27 cellular contexts compared by ENCODE assay signal in genomic region chr3:190032924-190033323, GRCh38.
DNase-seq lines count a peak whose midpoint lies in the region; ATAC-seq and TF ChIP-seq lines count a peak whose summit lies in the region.
"Had no signal": no experiment of that assay in that cellular context is flagged by ENCODE, and none has a peak within 500 bp of the region (broad histone marks: within the 10 kb centered on the region; RNA-seq: fewer than 3 reads in every experiment).

No MANE protein-coding gene starts in this region.

- H2BK5ac ChIP-seq in mesenchymal stem cell (ENCODE audit: low read depth, low read length, poor library complexity, severe bottlenecking) = no peak overlapping the region

- H3K36me3 Mint-ChIP-seq in Caco-2 (ENCODE audit: insufficient read depth, unreplicated experiment) = peaks cover 4% of the 10 kb centered on the region
- no peaks in the 10 kb centered on the region for H3K36me3 Mint-ChIP-seq in natural killer cell
- peaks cover 4% of the 10 kb centered on the region; the same call in 1 of the 2 replicates for H3K36me3 Mint-ChIP-seq in HFFc6 (ENCODE audit: low read depth)
- H3K36me3 Mint-ChIP-seq: CD14-positive monocyte; memory B cell; stimulated activated memory B cell treated with anti-CD40 and anti-IgM and Interleukin-4, amounts not matched to agents 10 μg/mL and 1 μg/mL and 100 μg/mL, for 72 hours had no signal

- no peak overlapping the region for H3K4me2 ChIP-seq in mesenchymal stem cell (ENCODE audit: low read length, poor library complexity, severe bottlenecking)

- WGBS in mesenchymal stem cell = 86% methylated on average over 10 of the region's 11 CpGs

- intact Hi-C loops in Caco-2 (cut with micrococcal nuclease; ENCODE audit: unreplicated experiment) = loop anchor here (2.0 kb wide), 1 partner anchor 66 kb away; no protein-coding TSS in a partner anchor
- intact Hi-C loops in natural killer cell (cut with micrococcal nuclease) = no loop called here
- intact Hi-C loops in head of caudate nucleus (cut with DNase I) = no loop called here

- DNase-seq in Caco-2 = peak; percentile 20 to 38
- peak; percentile 50 for DNase-seq in M059J (ENCODE audit: low read depth)
- DNase-seq in brain microvascular endothelial cell = no peak
- DNase-seq in mesenchymal stem cell = no peak
- DNase-seq in natural killer cell = no peak
- no peak for DNase-seq in head of caudate nucleus
- DNase-seq in HFFc6 = no peak
- DNase-seq in Kasumi-1 (lab: John Stamatoyannopoulos, UW) = no peak
- DNase-seq: activated CD4-positive, alpha-beta T cell treated with anti-CD3 and anti-CD28 coated beads, Interleukin-2, amount 10 ng/mL, durations not matched to agents 7 days and 5 days; activated gamma-delta T cell treated with Interleukin-2 at 50 U/mL for 16 hours; activated T-cell treated with anti-CD3 and anti-CD28 coated beads, Interleukin-2, amount 50 U/mL, for 24 hours; Calu3; cerebellar nuclear complex; Karpas-422; NCI-H187 treated with DMSO at 0.1 percent for 48 hours; NCI-H2227 treated with DMSO at 0.1 percent for 48 hours; NCI-H748 treated with DMSO at 0.1 percent for 48 hours; OCI-M1; stimulated activated CD4-positive, alpha-beta T cell treated with anti-CD3 and anti-CD28 coated beads, Interleukin-4, amount 100 ng/mL, for 4 hours; substantia nigra had no signal

- CTCF ChIA-PET in Caco-2 (lab: Charles Lee) = interaction anchor here (0.5 to 1.5 kb wide), 5 partner anchors 11 to 88 kb away, joined by 3 to 4 read pairs (median 3); partner anchors contain the start of gene P3H2

- H2AFZ ChIP-seq in mesenchymal stem cell (ENCODE audit: low read depth, low read length) = no peak overlapping the region

- H2AK5ac ChIP-seq in mesenchymal stem cell (ENCODE audit: low read length, severe bottlenecking) = peak overlapping the region; percentile 81

- in situ Hi-C loops in brain microvascular endothelial cell (cut with HindIII; ENCODE audit: low pct_ligation_motif_present, low sequenced_read_pairs) = no loop called here

- H3K23ac ChIP-seq in mesenchymal stem cell (ENCODE audit: low read length in 2 of 2) = no peak overlapping the region

- H3K4me3 Mint-ChIP-seq in Caco-2 (ENCODE audit: unreplicated experiment) (no peak overlapping the region), natural killer cell (no peak overlapping the region), HFFc6 (no peak overlapping the region)
- H3K4me3 Mint-ChIP-seq: activated CD4-positive, alpha-beta T cell treated with anti-CD3 and anti-CD28 coated beads, Interleukin-2, amount 10 ng/mL, durations not matched to agents 7 days and 5 days; activated T-cell treated with anti-CD3 and anti-CD28 coated beads, Interleukin-2, amount 50 U/mL, for 24 hours; CD14-positive monocyte; memory B cell; stimulated activated memory B cell treated with anti-CD40 and anti-IgM and Interleukin-4, amounts not matched to agents 10 μg/mL and 1 μg/mL and 100 μg/mL, for 72 hours had no signal

- peak overlapping the region in 1 of 2 experiments; percentile 32 for H3K4ac ChIP-seq in mesenchymal stem cell (ENCODE audit: low read depth in 1 of 2, low read length in 2 of 2)

- H3K4me3 ChIP-seq in Caco-2 (ENCODE audit: low read depth, low read length) (no peak overlapping the region), brain microvascular endothelial cell (ENCODE audit: low read depth, low read length) (no peak overlapping the region), mesenchymal stem cell (ENCODE audit: insufficient read depth in 1 of 2, low read depth in 1 of 2, low read length in 2 of 2) (no peak overlapping the region)
- H3K4me3 ChIP-seq: prostate gland had no signal

- H3K27ac Mint-ChIP-seq in Caco-2 (ENCODE audit: unreplicated experiment) = no peak overlapping the region
- no peak overlapping the region for H3K27ac Mint-ChIP-seq in natural killer cell
- H3K27ac Mint-ChIP-seq in HFFc6 = no peak overlapping the region
- H3K27ac Mint-ChIP-seq: activated CD4-positive, alpha-beta T cell treated with anti-CD3 and anti-CD28 coated beads, Interleukin-2, amount 10 ng/mL, durations not matched to agents 7 days and 5 days; activated T-cell treated with anti-CD3 and anti-CD28 coated beads, Interleukin-2, amount 50 U/mL, for 24 hours; CD14-positive monocyte; memory B cell; stimulated activated memory B cell treated with anti-CD40 and anti-IgM and Interleukin-4, amounts not matched to agents 10 μg/mL and 1 μg/mL and 100 μg/mL, for 72 hours had no signal

- no peak overlapping the region for H4K91ac ChIP-seq in mesenchymal stem cell (ENCODE audit: low read length)

- H3K9me3 ChIP-seq in Caco-2 (no peaks in the 10 kb centered on the region), mesenchymal stem cell (ENCODE audit: control insufficient read depth, low read length) (no peaks in the 10 kb centered on the region)
- H3K9me3 ChIP-seq: neutrophil, prostate gland had no signal

- no peak overlapping the region for H2BK120ac ChIP-seq in mesenchymal stem cell (ENCODE audit: low read depth, low read length)

- ATAC-seq in natural killer cell = no peak
- ATAC-seq: Right ventricle myocardium inferior; sciatic nerve; stimulated activated memory B cell treated with anti-CD40 and anti-IgM and Interleukin-4, amounts not matched to agents 10 μg/mL and 1 μg/mL and 100 μg/mL, for 72 hours had no signal

- H3K27me3 ChIP-seq in Caco-2 (replicated peaks; ENCODE audit: control insufficient read depth, insufficient read depth, low read length) (no peaks in the 10 kb centered on the region), brain microvascular endothelial cell (replicated peaks) (no peaks in the 10 kb centered on the region), mesenchymal stem cell (ENCODE audit: control insufficient read depth in 1 of 2, insufficient read depth in 1 of 2, low read length in 2 of 2) (no peaks in the 10 kb centered on the region)
- H3K27me3 ChIP-seq: neutrophil had no signal

- peaks cover 11% of the 10 kb centered on the region for H3K79me1 ChIP-seq in mesenchymal stem cell (replicated peaks; ENCODE audit: low read length, poor library complexity, severe bottlenecking)

- H3K9me3 Mint-ChIP-seq in Caco-2 (ENCODE audit: unreplicated experiment) = no peaks in the 10 kb centered on the region
- peaks cover 0 to 2% of the 10 kb centered on the region in 2 donors for H3K9me3 Mint-ChIP-seq in natural killer cell
- no peaks in the 10 kb centered on the region for H3K9me3 Mint-ChIP-seq in HFFc6
- H3K9me3 Mint-ChIP-seq: activated CD4-positive, alpha-beta T cell treated with anti-CD3 and anti-CD28 coated beads, Interleukin-2, amount 10 ng/mL, durations not matched to agents 7 days and 5 days; activated T-cell treated with anti-CD3 and anti-CD28 coated beads, Interleukin-2, amount 50 U/mL, for 24 hours; memory B cell; stimulated activated memory B cell treated with anti-CD40 and anti-IgM and Interleukin-4, amounts not matched to agents 10 μg/mL and 1 μg/mL and 100 μg/mL, for 72 hours had no signal

- H2BK12ac ChIP-seq in mesenchymal stem cell (ENCODE audit: low read length in 2 of 2) = peak overlapping the region; percentile 75 to 93

- POLR2A ChIA-PET in Caco-2 (lab: Charles Lee) = no interaction called here

- no peaks in the 10 kb centered on the region for H3K27me3 Mint-ChIP-seq in Caco-2 (ENCODE audit: insufficient read depth, unreplicated experiment)
- H3K27me3 Mint-ChIP-seq in natural killer cell (ENCODE audit: low read depth in 2 of 2) = no peaks in the 10 kb centered on the region
- no peaks in the 10 kb centered on the region for H3K27me3 Mint-ChIP-seq in HFFc6 (ENCODE audit: insufficient read depth)
- H3K27me3 Mint-ChIP-seq: memory B cell had no signal

- no peaks in the 10 kb centered on the region for H3K36me3 ChIP-seq in Caco-2 (ENCODE audit: control insufficient read depth, insufficient read depth, low read length)
- no peaks in the 10 kb centered on the region for H3K36me3 ChIP-seq in brain microvascular endothelial cell (replicated peaks)
- H3K36me3 ChIP-seq in mesenchymal stem cell (ENCODE audit: control insufficient read depth in 1 of 2, insufficient read depth in 2 of 2, low read depth in 1 of 2, low read length in 2 of 2) = peaks cover 0 to 2% of the 10 kb centered on the region in 2 experiments
- H3K36me3 ChIP-seq: neutrophil, prostate gland had no signal

- peak overlapping the region; percentile 80 for H4K8ac ChIP-seq in mesenchymal stem cell (ENCODE audit: low read length)

- no peak overlapping the region for H3K14ac ChIP-seq in mesenchymal stem cell (ENCODE audit: low read length in 2 of 2)

- no TSS peak for BruUV-seq in Caco-2 (replicated peaks; lab: Mats Ljungman, UMichigan)

- H3K27ac ChIP-seq in brain microvascular endothelial cell = no peak overlapping the region
- no peak overlapping the region for H3K27ac ChIP-seq in mesenchymal stem cell (ENCODE audit: low read length, poor library complexity, severe bottlenecking)
- H3K27ac ChIP-seq: neutrophil had no signal

- H3K9ac ChIP-seq in mesenchymal stem cell (ENCODE audit: low read length) = no peak overlapping the region

- H3K4me1 Mint-ChIP-seq in Caco-2 (ENCODE audit: low read depth, unreplicated experiment) (peaks cover 19% of the 10 kb centered on the region), natural killer cell (no peaks in the 10 kb centered on the region), HFFc6 (ENCODE audit: low read depth) (peaks cover 45% of the 10 kb centered on the region)
- H3K4me1 Mint-ChIP-seq: activated CD4-positive, alpha-beta T cell treated with anti-CD3 and anti-CD28 coated beads, Interleukin-2, amount 10 ng/mL, durations not matched to agents 7 days and 5 days; CD14-positive monocyte; memory B cell; stimulated activated memory B cell treated with anti-CD40 and anti-IgM and Interleukin-4, amounts not matched to agents 10 μg/mL and 1 μg/mL and 100 μg/mL, for 72 hours had no signal

- peaks cover 5% of the 10 kb centered on the region for H3K4me1 ChIP-seq in Caco-2
- H3K4me1 ChIP-seq in mesenchymal stem cell (ENCODE audit: control insufficient read depth, insufficient read depth, low read depth, low read length) = peaks cover 9% of the 10 kb centered on the region
- H3K4me1 ChIP-seq: prostate gland had no signal

- TF ChIP-seq CTCF in Caco-2 (IDR thresholded peaks at IDR 0.05; ENCODE audit: insufficient read depth in 1 of 2, low read depth in 1 of 2, low read length in 1 of 2, severe bottlenecking in 1 of 2, unreplicated experiment in 1 of 2) = no peak
- peak; percentile 21 for TF ChIP-seq CTCF in brain microvascular endothelial cell (IDR thresholded peaks at IDR 0.05; ENCODE audit: low read depth, low read length, missing control alignments)
- no peak for TF ChIP-seq CTCF in natural killer cell (IDR thresholded peaks at IDR 0.05)
- no peak for TF ChIP-seq CTCF in HFFc6 (IDR thresholded peaks at IDR 0.05)

- H2BK15ac ChIP-seq in mesenchymal stem cell (ENCODE audit: low read depth, poor library complexity, severe bottlenecking) = no peak overlapping the region

- peak overlapping the region; percentile 28 to 54 for H3K18ac ChIP-seq in mesenchymal stem cell (ENCODE audit: low read depth in 1 of 2, low read length in 2 of 2)

Comparison
In these comparisons a context has a peak if more than half of its experiments do, and no peak if none do; other contexts are left out.
1. DNase-seq: peak in Caco-2 (2 of 2) and M059J (single experiment); none in brain microvascular endothelial cell (single experiment), mesenchymal stem cell (single experiment), natural killer cell (single experiment), head of caudate nucleus (0 of 42), HFFc6 (single experiment) and Kasumi-1 (0 of 2).